Comparison of ENCODE assay signal across 8 cellular contexts in genomic region chr6:11317885-11318771, GRCh38.
DNase-seq lines count a peak whose midpoint lies in the region; ATAC-seq and TF ChIP-seq lines count a peak whose summit lies in the region.

No MANE protein-coding gene starts in this region.

- DNase-seq in GM04503 (ENCODE audit: low read depth) (peak; percentile 96), RPMI7951 (ENCODE audit: low read depth) (peak; percentile 97), immature natural killer cell (peak; percentile 30 to 61 (median 31)), smooth muscle cell (lab: John Stamatoyannopoulos, UW; ENCODE audit: unreplicated experiment) (peak; percentile 14), NCI-H345 (lab: John Stamatoyannopoulos, UW) (no peak), NCI-H2171 treated with DMSO at 0.1 percent for 48 hours (lab: John Stamatoyannopoulos, UW) (no peak)
- no peak for DNase-seq in activated naive CD8-positive, alpha-beta T cell treated with anti-CD3 and anti-CD28 coated beads, Interleukin-2, amount 10 ng/mL, durations not matched to agents 7 days and 5 days

- H3K9me3 Mint-ChIP-seq in activated naive CD8-positive, alpha-beta T cell treated with anti-CD3 and anti-CD28 coated beads, Interleukin-2, amount 10 ng/mL, durations not matched to agents 7 days and 5 days, result peaks cover 12% of the 10 kb centered on the region
- H3K9me3 Mint-ChIP-seq in immature natural killer cell, result no peaks in the 10 kb centered on the region

- peaks cover 33% of the 10 kb centered on the region for H3F3A ChIP-seq in smooth muscle cell (ENCODE audit: low read depth)

- H4K20me1 ChIP-seq in smooth muscle cell (ENCODE audit: low read depth), result no peaks in the 10 kb centered on the region

- ATAC-seq in HG02852 (IDR thresholded peaks at IDR 0.05; ENCODE audit: unreplicated experiment), result peak; percentile 75
- peak; percentile 67 for ATAC-seq in activated naive CD8-positive, alpha-beta T cell treated with anti-CD3 and anti-CD28 coated beads, Interleukin-2, amount 10 ng/mL, durations not matched to agents 7 days and 5 days (ENCODE audit: low read depth)

- H3K4me1 Mint-ChIP-seq in activated naive CD8-positive, alpha-beta T cell treated with anti-CD3 and anti-CD28 coated beads, Interleukin-2, amount 10 ng/mL, durations not matched to agents 7 days and 5 days, result peaks cover 27% of the 10 kb centered on the region
- H3K4me1 Mint-ChIP-seq in immature natural killer cell, result peaks cover 59 to 71% of the 10 kb centered on the region in 2 donors

- H3K9ac ChIP-seq in smooth muscle cell (ENCODE audit: low read depth), result peak overlapping the region; percentile 90

- peak overlapping the region; percentile 99 for H3K27ac ChIP-seq in smooth muscle cell (ENCODE audit: low read depth)

- no peak overlapping the region for H2AFZ ChIP-seq in smooth muscle cell (ENCODE audit: low read depth)

- H3K27ac Mint-ChIP-seq in activated naive CD8-positive, alpha-beta T cell treated with anti-CD3 and anti-CD28 coated beads, Interleukin-2, amount 10 ng/mL, durations not matched to agents 7 days and 5 days, result peak overlapping the region; percentile 46
- H3K27ac Mint-ChIP-seq in immature natural killer cell, result peak overlapping the region; percentile 24 to 98 (median 72)

- H3K4me3 ChIP-seq in smooth muscle cell, result no peak overlapping the region

- H3K9me3 ChIP-seq in smooth muscle cell (replicated peaks; ENCODE audit: low read depth), result no peaks in the 10 kb centered on the region

- peak overlapping the region; percentile 15 for H3K4me3 Mint-ChIP-seq in activated naive CD8-positive, alpha-beta T cell treated with anti-CD3 and anti-CD28 coated beads, Interleukin-2, amount 10 ng/mL, durations not matched to agents 7 days and 5 days
- peak overlapping the region in 1 of 5 donors; percentile 52 for H3K4me3 Mint-ChIP-seq in immature natural killer cell

- WGBS in smooth muscle cell (ENCODE audit: low lambda C conversion rate), result 40% methylated on average over 11 of the region's 11 CpGs

- peaks cover 10% of the 10 kb centered on the region for H3K4me1 ChIP-seq in smooth muscle cell (ENCODE audit: low read depth)

- H3K4me2 ChIP-seq in smooth muscle cell, result peak overlapping the region; percentile 65

- H3K36me3 Mint-ChIP-seq in activated naive CD8-positive, alpha-beta T cell treated with anti-CD3 and anti-CD28 coated beads, Interleukin-2, amount 10 ng/mL, durations not matched to agents 7 days and 5 days, result peaks cover 60% of the 10 kb centered on the region
- H3K36me3 Mint-ChIP-seq in immature natural killer cell, result peaks cover 23 to 44% (median 23%) of the 10 kb centered on the region in 3 donors

- no peaks in the 10 kb centered on the region for H3K36me3 ChIP-seq in smooth muscle cell (ENCODE audit: low read depth)

- POLR2A ChIA-PET in activated naive CD8-positive, alpha-beta T cell treated with anti-CD3 and anti-CD28 coated beads, Interleukin-2, amount 10 ng/mL, durations not matched to agents 7 days and 5 days (lab: Charles Lee), result no interaction called here

- TF ChIP-seq CTCF in smooth muscle cell (IDR thresholded peaks at IDR 0.05; ENCODE audit: borderline replicate concordance, insufficient read depth, poor library complexity, severe bottlenecking), result no peak

- no peaks in the 10 kb centered on the region for H3K27me3 Mint-ChIP-seq in activated naive CD8-positive, alpha-beta T cell treated with anti-CD3 and anti-CD28 coated beads, Interleukin-2, amount 10 ng/mL, durations not matched to agents 7 days and 5 days
- peaks cover 0 to 1% (median 0%) of the 10 kb centered on the region in 3 donors for H3K27me3 Mint-ChIP-seq in immature natural killer cell (ENCODE audit: low read depth in 3 of 3)

- H3K27me3 ChIP-seq in smooth muscle cell (ENCODE audit: low read depth), result no peaks in the 10 kb centered on the region

- no peaks in the 10 kb centered on the region for H3K79me2 ChIP-seq in smooth muscle cell (ENCODE audit: low read depth)

Comparison
In these comparisons a context has a peak if more than half of its experiments do, and no peak if none do; other contexts are left out.
1. DNase-seq: peak in GM04503 (single experiment), RPMI7951 (single experiment), immature natural killer cell (3 of 3) and smooth muscle cell (single experiment); none in activated naive CD8-positive, alpha-beta T cell treated with anti-CD3 and anti-CD28 coated beads, Interleukin-2, amount 10 ng/mL, durations not matched to agents 7 days and 5 days (single experiment), NCI-H345 (single experiment) and NCI-H2171 treated with DMSO at 0.1 percent for 48 hours (single experiment).